ENCODE assay signal across 24 cellular contexts in genomic region chr10:93799309-93799708, GRCh38. TPM values are rescaled to one million over a fixed set of nuclear protein-coding genes. Genes with fewer than 3 reads are reported as not detected.
DNase-seq lines count a peak whose midpoint lies in the region; ATAC-seq, FAIRE-seq and TF ChIP-seq lines count a peak whose summit lies in the region.
"Had no signal": no experiment of that assay in that cellular context is flagged by ENCODE, and none has a peak within 500 bp of the region (broad histone marks: within the 10 kb centered on the region; RNA-seq: fewer than 3 reads in every experiment).

No MANE protein-coding gene starts in this region.

- peaks cover 2% of the 10 kb centered on the region for H3K9me3 Mint-ChIP-seq in astrocyte (ENCODE audit: unreplicated experiment)
- no peaks in the 10 kb centered on the region for H3K9me3 Mint-ChIP-seq in stimulated activated memory B cell treated with anti-CD40 and anti-IgM and Interleukin-4, amounts not matched to agents 10 μg/mL and 1 μg/mL and 100 μg/mL, for 72 hours
- H3K9me3 Mint-ChIP-seq in activated CD4-positive, alpha-beta T cell treated with anti-CD3 and anti-CD28 coated beads, Interleukin-2, amount 10 ng/mL, durations not matched to agents 24 days and 14 days = no peaks in the 10 kb centered on the region
- H3K9me3 Mint-ChIP-seq: T-cell had no signal

- H3K79me2 ChIP-seq in astrocyte (ENCODE audit: insufficient read depth, low read length) = no peaks in the 10 kb centered on the region

- H3K27me3 ChIP-seq in astrocyte (ENCODE audit: insufficient read depth, low read length) = no peaks in the 10 kb centered on the region
- no peaks in the 10 kb centered on the region for H3K27me3 ChIP-seq in right lobe of liver
- H3K27me3 ChIP-seq in heart right ventricle = peaks cover 0 to 22% (median 7%) of the 10 kb centered on the region in 7 donors

- no peaks in the 10 kb centered on the region for H3K36me3 Mint-ChIP-seq in astrocyte (ENCODE audit: low read depth, unreplicated experiment)
- H3K36me3 Mint-ChIP-seq in stimulated activated memory B cell treated with anti-CD40 and anti-IgM and Interleukin-4, amounts not matched to agents 10 μg/mL and 1 μg/mL and 100 μg/mL, for 72 hours = no peaks in the 10 kb centered on the region
- H3K36me3 Mint-ChIP-seq in activated CD4-positive, alpha-beta T cell treated with anti-CD3 and anti-CD28 coated beads, Interleukin-2, amount 10 ng/mL, durations not matched to agents 24 days and 14 days (ENCODE audit: low read depth) = no peaks in the 10 kb centered on the region
- H3K36me3 Mint-ChIP-seq: CD4-positive, CD25-positive, alpha-beta regulatory T cell; T-cell had no signal

- intact Hi-C loops in right lobe of liver (cut with DNase I) (no loop called here), heart right ventricle (cut with DNase I) (no loop called here)
- intact Hi-C loops in activated CD4-positive, alpha-beta T cell treated with anti-CD3 and anti-CD28 coated beads, Interleukin-2, amount 10 ng/mL, durations not matched to agents 24 days and 14 days (cut with micrococcal nuclease) = no loop called here

- ATAC-seq in stimulated activated memory B cell treated with anti-CD40 and anti-IgM and Interleukin-4, amounts not matched to agents 10 μg/mL and 1 μg/mL and 100 μg/mL, for 72 hours = peak; percentile 45
- ATAC-seq in right lobe of liver (no peak), heart right ventricle (no peak)
- ATAC-seq: HCT116, T-cell had no signal

- H3K4me1 Mint-ChIP-seq in astrocyte (ENCODE audit: low read depth, unreplicated experiment) = peaks cover 5% of the 10 kb centered on the region
- H3K4me1 Mint-ChIP-seq in stimulated activated memory B cell treated with anti-CD40 and anti-IgM and Interleukin-4, amounts not matched to agents 10 μg/mL and 1 μg/mL and 100 μg/mL, for 72 hours = no peaks in the 10 kb centered on the region
- H3K4me1 Mint-ChIP-seq in activated CD4-positive, alpha-beta T cell treated with anti-CD3 and anti-CD28 coated beads, Interleukin-2, amount 10 ng/mL, durations not matched to agents 24 days and 14 days = no peaks in the 10 kb centered on the region
- H3K4me1 Mint-ChIP-seq: CD4-positive, CD25-positive, alpha-beta regulatory T cell; T-cell had no signal

- TF ChIP-seq POLR2A in right lobe of liver (IDR thresholded peaks at IDR 0.05) = no peak

- H3K9me3 ChIP-seq in astrocyte (ENCODE audit: insufficient read depth, low read depth, low read length) (no peaks in the 10 kb centered on the region), right lobe of liver (no peaks in the 10 kb centered on the region), heart right ventricle (no peaks in the 10 kb centered on the region)
- H3K9me3 ChIP-seq: SJSA1 had no signal

- no peak for TF ChIP-seq CTCF in astrocyte (IDR thresholded peaks at IDR 0.05; ENCODE audit: insufficient read depth, low read depth, low read length)
- no peak for TF ChIP-seq CTCF in right lobe of liver (IDR thresholded peaks at IDR 0.05)
- no peak for TF ChIP-seq CTCF in heart right ventricle (IDR thresholded peaks at IDR 0.05)

- peak overlapping the region; percentile 9 for H3K27ac Mint-ChIP-seq in astrocyte (ENCODE audit: unreplicated experiment)
- H3K27ac Mint-ChIP-seq in stimulated activated memory B cell treated with anti-CD40 and anti-IgM and Interleukin-4, amounts not matched to agents 10 μg/mL and 1 μg/mL and 100 μg/mL, for 72 hours = no peak overlapping the region
- no peak overlapping the region for H3K27ac Mint-ChIP-seq in activated CD4-positive, alpha-beta T cell treated with anti-CD3 and anti-CD28 coated beads, Interleukin-2, amount 10 ng/mL, durations not matched to agents 24 days and 14 days
- H3K27ac Mint-ChIP-seq: CD4-positive, CD25-positive, alpha-beta regulatory T cell; T-cell had no signal

- no peaks in the 10 kb centered on the region for H4K20me1 ChIP-seq in astrocyte (ENCODE audit: insufficient read depth, low read length)

- H3K4me3 ChIP-seq in astrocyte (ENCODE audit: insufficient read depth, low read depth, low read length) (no peak overlapping the region), right lobe of liver (no peak overlapping the region), heart right ventricle (no peak overlapping the region)
- H3K4me3 ChIP-seq: SJSA1 had no signal

- no peak overlapping the region for H3K4me2 ChIP-seq in astrocyte (ENCODE audit: low read length)

- H3K4me3 Mint-ChIP-seq in astrocyte (ENCODE audit: unreplicated experiment) = no peak overlapping the region
- H3K4me3 Mint-ChIP-seq in stimulated activated memory B cell treated with anti-CD40 and anti-IgM and Interleukin-4, amounts not matched to agents 10 μg/mL and 1 μg/mL and 100 μg/mL, for 72 hours = no peak overlapping the region
- no peak overlapping the region for H3K4me3 Mint-ChIP-seq in activated CD4-positive, alpha-beta T cell treated with anti-CD3 and anti-CD28 coated beads, Interleukin-2, amount 10 ng/mL, durations not matched to agents 24 days and 14 days
- H3K4me3 Mint-ChIP-seq: CD4-positive, CD25-positive, alpha-beta regulatory T cell; T-cell had no signal

- no peak overlapping the region for H3K9ac ChIP-seq in astrocyte (ENCODE audit: low read length)

- H3K27me3 Mint-ChIP-seq in astrocyte (ENCODE audit: low read depth, unreplicated experiment) = peaks cover 23% of the 10 kb centered on the region
- H3K27me3 Mint-ChIP-seq in stimulated activated memory B cell treated with anti-CD40 and anti-IgM and Interleukin-4, amounts not matched to agents 10 μg/mL and 1 μg/mL and 100 μg/mL, for 72 hours = peaks cover 26% of the 10 kb centered on the region
- H3K27me3 Mint-ChIP-seq in activated CD4-positive, alpha-beta T cell treated with anti-CD3 and anti-CD28 coated beads, Interleukin-2, amount 10 ng/mL, durations not matched to agents 24 days and 14 days = peaks cover 10% of the 10 kb centered on the region

- 45% methylated on average over 1 of the region's 1 CpG for WGBS in right lobe of liver (ENCODE audit: insufficient coverage, low coverage, low lambda C conversion rate, missing lambda C conversion rate)
- 33 to 36% methylated on average over 1 of the region's 1 CpG for WGBS in heart right ventricle, 2 donors

- DNase-seq in DMS 273 (lab: John Stamatoyannopoulos, UW; ENCODE audit: unreplicated experiment) = peak; percentile 8
- no peak for DNase-seq in DMS 273 treated with DMSO at 0.1 percent for 48 hours (lab: John Stamatoyannopoulos, UW)
- DNase-seq in LHCN-M2 (ENCODE audit: low read depth) = peak; percentile 11
- DNase-seq in astrocyte (ENCODE audit: low read depth) = no peak
- no peak for DNase-seq in right lobe of liver
- DNase-seq in activated CD4-positive, alpha-beta T cell treated with anti-CD3 and anti-CD28 coated beads, Interleukin-2, amount 10 ng/mL, durations not matched to agents 24 days and 14 days = no peak
- no peak for DNase-seq in heart right ventricle
- DNase-seq: CD4-positive, CD25-positive, alpha-beta regulatory T cell; DMS53; NCI-H1092; NCI-H1436 treated with DMSO at 0.1 percent for 48 hours; NCI-H1930; NCI-H2107; NCI-H526 treated with DMSO at 0.1 percent for 48 hours; Right ventricle myocardium superior; RPMI8226; T-cell had no signal

- no peaks in the 10 kb centered on the region for H3K36me3 ChIP-seq in astrocyte (ENCODE audit: insufficient read depth, low read length)
- H3K36me3 ChIP-seq in right lobe of liver = no peaks in the 10 kb centered on the region
- H3K36me3 ChIP-seq in heart right ventricle = no peaks in the 10 kb centered on the region
- H3K36me3 ChIP-seq: SJSA1 had no signal

- H2AFZ ChIP-seq in astrocyte (ENCODE audit: low read depth, low read length) = no peak overlapping the region

- H3K4me1 ChIP-seq in astrocyte (ENCODE audit: insufficient read depth, low read length) (no peaks in the 10 kb centered on the region), right lobe of liver (no peaks in the 10 kb centered on the region), heart right ventricle (no peaks in the 10 kb centered on the region)
- H3K4me1 ChIP-seq: SJSA1 had no signal

- FAIRE-seq in astrocyte (lab: Jason Lieb, UNC) = no peak

- H3K27ac ChIP-seq in astrocyte (ENCODE audit: low read depth, low read length) (no peak overlapping the region), right lobe of liver (no peak overlapping the region), heart right ventricle (no peak overlapping the region)
- H3K27ac ChIP-seq: 22Rv1, SJSA1 had no signal

RNA-seq across cellular contexts. Expression of gene LGI1, which starts 41.6 kb away (rescaled TPM):
- total RNA-seq in LHCN-M2 (2014; rRNA removed) (not detected in 2 replicates), astrocyte (0.41 and 2.0 TPM in 2 replicates), right lobe of liver (1 to 10 TPM in 1 of 6 experiments, under 1 TPM in 4, not detected in 1; 0.22 to 2.3 (median 0.86) TPM), heart right ventricle (under 1 TPM in 5 of 10 donors, not detected in 5; 0.38 to 0.68 (median 0.45) TPM)
- polyA plus RNA-seq in LHCN-M2 (2012) = not detected
- total RNA-seq in activated CD4-positive, alpha-beta T cell treated with anti-CD3 and anti-CD28 coated beads, Interleukin-2, amount 10 ng/mL, durations not matched to agents 24 days and 14 days = not detected in 2 replicates
- under 1 TPM in 1 of 2 donors, not detected in 1; 0.03 TPM for polyA plus RNA-seq in heart right ventricle
- total RNA-seq: CD4-positive, CD25-positive, alpha-beta regulatory T cell; Daoy; HT-29; T-cell had no signal
- polyA plus RNA-seq: BJ; CD4-positive, CD25-positive, alpha-beta regulatory T cell had no signal

Comparison
In these comparisons a context has a peak if more than half of its experiments do, and no peak if none do; other contexts are left out.
1. DNase-seq: peak in DMS 273 (single experiment) and LHCN-M2 (single experiment); none in DMS 273 treated with DMSO at 0.1 percent for 48 hours (single experiment), astrocyte (single experiment), right lobe of liver (0 of 3), activated CD4-positive, alpha-beta T cell treated with anti-CD3 and anti-CD28 coated beads, Interleukin-2, amount 10 ng/mL, durations not matched to agents 24 days and 14 days (single experiment) and heart right ventricle (0 of 2).